ENCODE assay signal across 18 cellular contexts in genomic region chr11:115925568-115925904, GRCh38.
A peak's percentile ranks its signal among the peaks of the same experiment; 100 is the strongest.
DNase-seq lines count a peak whose midpoint lies in the region; ATAC-seq and TF ChIP-seq lines count a peak whose summit lies in the region.
"Had no signal": no experiment of that assay in that cellular context is flagged by ENCODE, and none has a peak within 500 bp of the region (broad histone marks: within the 10 kb centered on the region; RNA-seq: fewer than 3 reads in every experiment).

No MANE protein-coding gene starts in this region.

- H3K4me3 ChIP-seq in KMS-11 (IDR thresholded peaks at IDR 0.05; ENCODE audit: insufficient read depth, low read depth, low read length): no peak overlapping the region
- H3K4me3 ChIP-seq: HAP-1 had no signal

- TF ChIP-seq CTCF in KMS-11 (conservative IDR thresholded peaks at IDR 0.05; ENCODE audit: low read depth, low read length): no peak

- H3K27me3 ChIP-seq in KMS-11 (ENCODE audit: insufficient read depth, low read depth): no peaks in the 10 kb centered on the region

- no peaks in the 10 kb centered on the region for H3K36me3 Mint-ChIP-seq in activated T-cell treated with anti-CD3 and anti-CD28 coated beads, Interleukin-2, amount 50 U/mL, for 24 hours (ENCODE audit: low read depth)
- peaks cover 3% of the 10 kb centered on the region for H3K36me3 Mint-ChIP-seq in activated naive CD8-positive, alpha-beta T cell treated with anti-CD3 and anti-CD28 coated beads for 36 hours
- H3K36me3 Mint-ChIP-seq in stimulated activated memory B cell treated with anti-CD40 and anti-IgM and Interleukin-4, amounts not matched to agents 10 μg/mL and 1 μg/mL and 100 μg/mL, for 72 hours: no peaks in the 10 kb centered on the region
- H3K36me3 Mint-ChIP-seq: CD4-positive, alpha-beta memory T cell had no signal

- H3K27ac Mint-ChIP-seq in activated T-cell treated with anti-CD3 and anti-CD28 coated beads, Interleukin-2, amount 50 U/mL, for 24 hours: peak overlapping the region; percentile 84
- peak overlapping the region; percentile 82 for H3K27ac Mint-ChIP-seq in activated naive CD8-positive, alpha-beta T cell treated with anti-CD3 and anti-CD28 coated beads for 36 hours
- peak overlapping the region; percentile 34 for H3K27ac Mint-ChIP-seq in stimulated activated memory B cell treated with anti-CD40 and anti-IgM and Interleukin-4, amounts not matched to agents 10 μg/mL and 1 μg/mL and 100 μg/mL, for 72 hours

- H3K36me3 ChIP-seq in KMS-11 (ENCODE audit: insufficient read depth): no peaks in the 10 kb centered on the region
- H3K36me3 ChIP-seq: HAP-1 had no signal

- H3K9me3 Mint-ChIP-seq in activated T-cell treated with anti-CD3 and anti-CD28 coated beads, Interleukin-2, amount 50 U/mL, for 24 hours: peaks cover 8% of the 10 kb centered on the region
- H3K9me3 Mint-ChIP-seq in activated naive CD8-positive, alpha-beta T cell treated with anti-CD3 and anti-CD28 coated beads for 36 hours: peaks cover 6% of the 10 kb centered on the region
- peaks cover 4% of the 10 kb centered on the region for H3K9me3 Mint-ChIP-seq in stimulated activated memory B cell treated with anti-CD40 and anti-IgM and Interleukin-4, amounts not matched to agents 10 μg/mL and 1 μg/mL and 100 μg/mL, for 72 hours

- no peaks in the 10 kb centered on the region for H4K20me1 ChIP-seq in KMS-11 (ENCODE audit: insufficient read depth)

- H3K4me2 ChIP-seq in KMS-11: peak overlapping the region; percentile 9

- H3K27me3 Mint-ChIP-seq in activated T-cell treated with anti-CD3 and anti-CD28 coated beads, Interleukin-2, amount 50 U/mL, for 24 hours: peaks cover 25% of the 10 kb centered on the region
- H3K27me3 Mint-ChIP-seq in activated naive CD8-positive, alpha-beta T cell treated with anti-CD3 and anti-CD28 coated beads for 36 hours: no peaks in the 10 kb centered on the region
- H3K27me3 Mint-ChIP-seq in stimulated activated memory B cell treated with anti-CD40 and anti-IgM and Interleukin-4, amounts not matched to agents 10 μg/mL and 1 μg/mL and 100 μg/mL, for 72 hours: no peaks in the 10 kb centered on the region

- H3K4me1 ChIP-seq in KMS-11 (ENCODE audit: low read depth, poor library complexity, severe bottlenecking): peaks cover 64% of the 10 kb centered on the region
- H3K4me1 ChIP-seq: HAP-1 had no signal

- H2AFZ ChIP-seq in KMS-11 (ENCODE audit: low read depth): no peak overlapping the region

- DNase-seq in activated T-cell treated with anti-CD3 and anti-CD28 coated beads, Interleukin-2, amount 50 U/mL, for 24 hours: no peak
- no peak for DNase-seq in activated T-cell treated with anti-CD3 and anti-CD28 coated beads, Interleukin-2, amount 50 U/mL, for 48 hours
- no peak for DNase-seq in activated naive CD8-positive, alpha-beta T cell treated with anti-CD3 and anti-CD28 coated beads for 36 hours
- DNase-seq in KG1 (lab: John Stamatoyannopoulos, UW) (no peak), NCI-H1417 treated with DMSO at 0.1 percent for 48 hours (lab: John Stamatoyannopoulos, UW) (no peak)
- DNase-seq: 8988T; CD4-positive, alpha-beta memory T cell; DMS79 treated with DMSO at 0.1 percent for 48 hours; NCI-H1048; NCI-H146; NCI-H2081; NCI-H510A; NCI-H774 had no signal

- no peak for ATAC-seq in stimulated activated memory B cell treated with anti-CD40 and anti-IgM and Interleukin-4, amounts not matched to agents 10 μg/mL and 1 μg/mL and 100 μg/mL, for 72 hours
- ATAC-seq in GM18870 (IDR thresholded peaks at IDR 0.05; ENCODE audit: unreplicated experiment): no peak
- ATAC-seq: Right ventricle myocardium inferior had no signal

- peaks cover 15% of the 10 kb centered on the region for H3K4me1 Mint-ChIP-seq in activated T-cell treated with anti-CD3 and anti-CD28 coated beads, Interleukin-2, amount 50 U/mL, for 24 hours (ENCODE audit: low read depth)
- peaks cover 14% of the 10 kb centered on the region for H3K4me1 Mint-ChIP-seq in activated naive CD8-positive, alpha-beta T cell treated with anti-CD3 and anti-CD28 coated beads for 36 hours
- peaks cover 73% of the 10 kb centered on the region for H3K4me1 Mint-ChIP-seq in stimulated activated memory B cell treated with anti-CD40 and anti-IgM and Interleukin-4, amounts not matched to agents 10 μg/mL and 1 μg/mL and 100 μg/mL, for 72 hours
- H3K4me1 Mint-ChIP-seq: CD4-positive, alpha-beta memory T cell had no signal

- no peak overlapping the region for H3K27ac ChIP-seq in KMS-11

- H3K79me2 ChIP-seq in KMS-11 (ENCODE audit: insufficient read depth, low read depth): no peaks in the 10 kb centered on the region

- H3K4me3 Mint-ChIP-seq in activated T-cell treated with anti-CD3 and anti-CD28 coated beads, Interleukin-2, amount 50 U/mL, for 24 hours: no peak overlapping the region
- H3K4me3 Mint-ChIP-seq in activated naive CD8-positive, alpha-beta T cell treated with anti-CD3 and anti-CD28 coated beads for 36 hours: no peak overlapping the region
- no peak overlapping the region for H3K4me3 Mint-ChIP-seq in stimulated activated memory B cell treated with anti-CD40 and anti-IgM and Interleukin-4, amounts not matched to agents 10 μg/mL and 1 μg/mL and 100 μg/mL, for 72 hours
- H3K4me3 Mint-ChIP-seq: CD4-positive, alpha-beta memory T cell had no signal

- H3K9ac ChIP-seq in KMS-11: no peak overlapping the region

Comparison
In these comparisons a context has a peak if more than half of its experiments do, and no peak if none do; other contexts are left out.
1. H3K27ac Mint-ChIP-seq: peak in every context shown above with its lines; median percentile 84 in activated T-cell treated with anti-CD3 and anti-CD28 coated beads, Interleukin-2, amount 50 U/mL, for 24 hours; 82 in activated naive CD8-positive, alpha-beta T cell treated with anti-CD3 and anti-CD28 coated beads for 36 hours; 34 in stimulated activated memory B cell treated with anti-CD40 and anti-IgM and Interleukin-4, amounts not matched to agents 10 μg/mL and 1 μg/mL and 100 μg/mL, for 72 hours.